In the genomic region with DNA sequence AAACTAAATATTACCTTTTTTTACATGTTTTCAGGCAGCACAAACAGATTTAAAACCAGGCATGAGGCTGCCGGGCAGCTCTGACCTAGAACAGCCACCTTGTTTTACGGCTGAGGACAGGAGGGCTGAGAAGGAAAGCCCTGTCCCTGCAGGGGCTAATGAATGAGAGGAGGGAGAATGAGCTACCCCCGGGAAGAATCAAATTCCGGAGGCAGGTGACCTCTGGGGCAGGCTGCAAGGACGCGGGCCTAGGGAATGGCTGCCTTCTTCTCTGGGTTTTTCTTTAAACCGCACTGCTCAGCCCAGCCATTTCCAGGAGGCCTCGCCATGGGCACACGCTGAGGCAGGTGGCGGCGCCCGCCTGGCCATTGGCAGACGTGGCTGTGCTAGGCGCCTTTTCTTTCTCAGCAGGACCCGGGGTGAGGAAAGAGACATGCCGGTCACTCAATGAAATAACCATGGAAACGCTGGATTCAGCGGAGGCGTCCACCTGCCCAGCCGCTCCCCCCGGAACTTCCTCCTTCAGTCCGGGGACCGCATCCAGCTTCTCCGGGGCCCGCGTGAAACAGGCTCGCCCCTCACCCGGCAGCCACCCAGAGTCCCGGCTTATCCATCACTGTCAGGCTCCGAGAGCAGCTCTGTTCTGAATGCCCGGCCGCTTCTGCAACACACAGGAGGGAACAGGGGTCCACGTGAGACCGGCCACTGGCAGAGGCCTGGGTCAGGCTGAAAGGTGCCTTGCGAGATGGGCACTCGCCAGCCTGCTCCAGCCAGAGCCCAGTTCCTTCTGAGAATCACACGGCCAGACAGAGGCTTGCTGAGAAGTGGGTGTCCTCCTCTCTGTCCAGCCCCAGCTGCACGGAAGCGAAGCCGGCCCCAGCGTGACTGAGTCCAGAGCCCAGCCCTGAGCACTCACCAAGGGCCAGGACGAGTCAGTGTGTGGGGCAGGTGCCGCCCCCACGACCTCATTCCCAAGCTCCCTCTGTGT, we compare ENCODE assay signal across 2 cellular contexts.
A peak's percentile ranks its signal among the peaks of the same experiment; 100 is the strongest.
TF ChIP-seq lines count a peak whose summit lies in the region.

No MANE protein-coding gene starts in this region.

TF ChIP-seq in A549, 52 proteins besides CTCF, POLR2A, EP300 and RAD21:
- no peak for TF ChIP-seq CHD2 (IDR thresholded peaks at IDR 0.05; ENCODE audit: low read length, partially characterized antibody)
- TF ChIP-seq HEYL (CRISPR knock-in tag; IDR thresholded peaks at IDR 0.05), result no peak
- TF ChIP-seq HDAC2 (IDR thresholded peaks at IDR 0.05), result no peak
- TF ChIP-seq RARB (CRISPR knock-in tag; IDR thresholded peaks at IDR 0.05), result no peak
- TF ChIP-seq CBX2 (IDR thresholded peaks at IDR 0.05; ENCODE audit: borderline replicate concordance, low read depth), result no peak
- TF ChIP-seq, protein P1, sequence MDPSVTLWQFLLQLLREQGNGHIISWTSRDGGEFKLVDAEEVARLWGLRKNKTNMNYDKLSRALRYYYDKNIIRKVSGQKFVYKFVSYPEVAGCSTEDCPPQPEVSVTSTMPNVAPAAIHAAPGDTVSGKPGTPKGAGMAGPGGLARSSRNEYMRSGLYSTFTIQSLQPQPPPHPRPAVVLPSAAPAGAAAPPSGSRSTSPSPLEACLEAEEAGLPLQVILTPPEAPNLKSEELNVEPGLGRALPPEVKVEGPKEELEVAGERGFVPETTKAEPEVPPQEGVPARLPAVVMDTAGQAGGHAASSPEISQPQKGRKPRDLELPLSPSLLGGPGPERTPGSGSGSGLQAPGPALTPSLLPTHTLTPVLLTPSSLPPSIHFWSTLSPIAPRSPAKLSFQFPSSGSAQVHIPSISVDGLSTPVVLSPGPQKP (IDR thresholded peaks at IDR 0.05; ENCODE audit: low read depth, low read length), result no peak
- TF ChIP-seq HOXB13 (CRISPR knock-in tag; IDR thresholded peaks at IDR 0.05; ENCODE audit: low read depth), result no peak
TF ChIP-seq in A549: peak in this region for 0.

TF ChIP-seq in K562, 482 proteins besides CTCF, POLR2A, EP300 and RAD21:
- TF ChIP-seq TGIF2 (CRISPR knock-in tag; IDR thresholded peaks at IDR 0.05) (no peak), PHF8 (IDR thresholded peaks at IDR 0.05; ENCODE audit: borderline replicate concordance, low read length) (no peak), PCBP2 (IDR thresholded peaks at IDR 0.05; ENCODE audit: low read depth, low read length, poor library complexity, severe bottlenecking) (no peak), ZNF23 (CRISPR knock-in tag; IDR thresholded peaks at IDR 0.05) (no peak), TRIM25 (IDR thresholded peaks at IDR 0.05; ENCODE audit: borderline replicate concordance) (no peak)
- TF ChIP-seq, protein P2, sequence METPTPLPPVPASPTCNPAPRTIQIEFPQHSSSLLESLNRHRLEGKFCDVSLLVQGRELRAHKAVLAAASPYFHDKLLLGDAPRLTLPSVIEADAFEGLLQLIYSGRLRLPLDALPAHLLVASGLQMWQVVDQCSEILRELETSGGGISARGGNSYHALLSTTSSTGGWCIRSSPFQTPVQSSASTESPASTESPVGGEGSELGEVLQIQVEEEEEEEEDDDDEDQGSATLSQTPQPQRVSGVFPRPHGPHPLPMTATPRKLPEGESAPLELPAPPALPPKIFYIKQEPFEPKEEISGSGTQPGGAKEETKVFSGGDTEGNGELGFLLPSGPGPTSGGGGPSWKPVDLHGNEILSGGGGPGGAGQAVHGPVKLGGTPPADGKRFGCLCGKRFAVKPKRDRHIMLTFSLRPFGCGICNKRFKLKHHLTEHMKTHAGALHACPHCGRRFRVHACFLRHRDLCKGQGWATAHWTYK (CRISPR knock-in tag; IDR thresholded peaks at IDR 0.05), result no peak
- TF ChIP-seq, protein P3, sequence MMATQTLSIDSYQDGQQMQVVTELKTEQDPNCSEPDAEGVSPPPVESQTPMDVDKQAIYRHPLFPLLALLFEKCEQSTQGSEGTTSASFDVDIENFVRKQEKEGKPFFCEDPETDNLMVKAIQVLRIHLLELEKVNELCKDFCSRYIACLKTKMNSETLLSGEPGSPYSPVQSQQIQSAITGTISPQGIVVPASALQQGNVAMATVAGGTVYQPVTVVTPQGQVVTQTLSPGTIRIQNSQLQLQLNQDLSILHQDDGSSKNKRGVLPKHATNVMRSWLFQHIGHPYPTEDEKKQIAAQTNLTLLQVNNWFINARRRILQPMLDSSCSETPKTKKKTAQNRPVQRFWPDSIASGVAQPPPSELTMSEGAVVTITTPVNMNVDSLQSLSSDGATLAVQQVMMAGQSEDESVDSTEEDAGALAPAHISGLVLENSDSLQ (IDR thresholded peaks at IDR 0.05), result peak; percentile 57
